Comparison of ENCODE assay signal across 30 cellular contexts in the genomic region with DNA sequence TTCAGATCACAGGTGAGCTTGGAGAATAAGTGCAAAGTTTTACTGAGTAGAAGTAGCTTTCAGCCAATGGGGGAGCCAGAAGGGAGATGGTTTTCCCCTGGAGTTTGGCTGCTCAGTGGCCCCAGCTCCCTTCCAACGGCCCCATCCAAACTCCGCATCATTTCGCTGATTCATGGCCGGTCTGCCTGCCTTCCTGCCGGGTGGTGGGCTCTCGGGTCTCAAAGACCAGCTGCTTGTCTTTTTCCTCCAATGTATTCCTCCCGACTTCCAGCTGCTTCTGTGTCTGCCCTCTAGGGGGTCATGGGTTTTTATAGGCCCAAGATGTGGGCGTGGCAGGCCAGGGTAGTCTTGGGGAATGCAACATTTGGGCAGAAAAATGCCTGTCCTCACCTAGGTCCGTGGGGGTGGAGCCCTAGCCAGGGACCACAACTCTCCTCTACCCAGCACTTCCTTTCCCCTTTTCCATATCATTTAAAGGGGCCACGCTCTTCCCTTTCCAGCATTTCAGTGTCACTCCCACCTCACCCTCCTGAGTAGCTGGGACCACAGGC.
"Had no signal": no experiment of that assay in that cellular context is flagged by ENCODE, and none has a peak within 500 bp of the region (broad histone marks: within the 10 kb centered on the region; RNA-seq: fewer than 3 reads in every experiment).

No MANE protein-coding gene starts in this region.

- H3K4me1 Mint-ChIP-seq: activated CD4-positive, alpha-beta memory T cell treated with anti-CD3 and anti-CD28 coated beads, Interleukin-2, amount 10 ng/mL, durations not matched to agents 7 days and 5 days; activated CD4-positive, alpha-beta T cell treated with anti-CD3 and anti-CD28 coated beads for 36 hours; activated CD4-positive, alpha-beta T cell treated with anti-CD3 and anti-CD28 coated beads, Interleukin-2, amount 10 ng/mL, durations not matched to agents 7 days and 5 days; activated naive CD4-positive, alpha-beta T cell treated with anti-CD3 and anti-CD28 coated beads, Interleukin-2, amount 10 ng/mL, durations not matched to agents 7 days and 5 days; activated naive CD8-positive, alpha-beta T cell treated with anti-CD3 and anti-CD28 coated beads, Interleukin-2, amount 10 ng/mL, durations not matched to agents 7 days and 5 days; brain; central memory CD8-positive, alpha-beta T cell; endodermal cell had no signal

- H3K4me3 ChIP-seq: ascending aorta, breast epithelium, cardiac muscle cell, coronary artery, dorsolateral prefrontal cortex, gastrocnemius medialis, heart right ventricle had no signal

- H3K4me1 ChIP-seq: ascending aorta, breast epithelium, foreskin keratinocyte, gastrocnemius medialis, heart right ventricle had no signal

- H3K36me3 Mint-ChIP-seq: activated naive CD4-positive, alpha-beta T cell treated with anti-CD3 and anti-CD28 coated beads, Interleukin-2, amount 10 ng/mL, durations not matched to agents 7 days and 5 days; activated naive CD4-positive, alpha-beta T cell treated with anti-CD3 and anti-CD28 coated beads, Interleukin-2, amount 50 U/mL, for 72 hours; activated naive CD8-positive, alpha-beta T cell treated with anti-CD3 and anti-CD28 coated beads, Interleukin-2, amount 10 ng/mL, durations not matched to agents 7 days and 5 days had no signal

- H3K27ac Mint-ChIP-seq: activated CD4-positive, alpha-beta memory T cell treated with anti-CD3 and anti-CD28 coated beads, Interleukin-2, amount 10 ng/mL, durations not matched to agents 7 days and 5 days; activated CD4-positive, alpha-beta T cell treated with anti-CD3 and anti-CD28 coated beads for 36 hours; activated CD4-positive, alpha-beta T cell treated with anti-CD3 and anti-CD28 coated beads, Interleukin-2, amount 10 ng/mL, durations not matched to agents 7 days and 5 days; activated naive CD4-positive, alpha-beta T cell treated with anti-CD3 and anti-CD28 coated beads, Interleukin-2, amount 10 ng/mL, durations not matched to agents 7 days and 5 days; activated naive CD8-positive, alpha-beta T cell treated with anti-CD3 and anti-CD28 coated beads, Interleukin-2, amount 10 ng/mL, durations not matched to agents 7 days and 5 days; activated T-helper 1 cell treated with anti-CD3 and anti-CD28 coated beads, Interleukin-12 subunit alpha, Interleukin-12 subunit beta, Interleukin-2, Interleukin-4 antibody, amounts not matched to agents 30 ng/mL and 10 ng/mL and 1 ng/mL, durations not matched to agents 14 hours and 24 hours and 36 hours; activated T-helper 2 cell treated with anti-CD3 and anti-CD28 coated beads, Interferon-gamma antibody, Interleukin-2, Interleukin-4, amounts not matched to agents 10 μg/mL and 5 μg/mL and 100 μg/mL, durations not matched to agents 14 hours and 24 hours and 36 hours; brain; dendritic cell treated with granulocyte-macrophage colony-stimulating factor and Interleukin-4, amounts not matched to agents 40 ng/mL and 50 ng/mL, for 4 days; endodermal cell had no signal

- H3K36me3 ChIP-seq: ascending aorta, breast epithelium, cardiac muscle cell, gastrocnemius medialis, heart right ventricle had no signal

- DNase-seq: activated CD4-positive, alpha-beta memory T cell treated with anti-CD3 and anti-CD28 coated beads, Interleukin-2, amount 10 ng/mL, durations not matched to agents 7 days and 5 days; activated CD4-positive, alpha-beta T cell treated with anti-CD3 and anti-CD28 coated beads for 36 hours; activated CD4-positive, alpha-beta T cell treated with anti-CD3 and anti-CD28 coated beads, Interleukin-2, amount 10 ng/mL, durations not matched to agents 7 days and 5 days; activated CD4-positive, alpha-beta T cell treated with anti-CD3 and anti-CD28 coated beads, Interleukin-2, amount 50 U/mL, for 4 hours; activated CD4-positive, CD25-positive, alpha-beta regulatory T cell; activated CD4-positive, CD25-positive, alpha-beta regulatory T cell treated with anti-CD3 and anti-CD28 coated beads, Interleukin-2, amount 50 U/mL, for 72 hours; activated effector memory CD4-positive, alpha-beta T cell treated with anti-CD3 and anti-CD28 coated beads, Interleukin-2, amount 50 U/mL, for 16 hours; activated naive CD4-positive, alpha-beta T cell; activated naive CD4-positive, alpha-beta T cell treated with anti-CD3 and anti-CD28 coated beads, Interleukin-2, amount 10 ng/mL, durations not matched to agents 7 days and 5 days; activated naive CD8-positive, alpha-beta T cell treated with anti-CD3 and anti-CD28 coated beads, Interleukin-2, amount 10 ng/mL, durations not matched to agents 7 days and 5 days; activated T-cell treated with anti-CD3 and anti-CD28 coated beads, Interleukin-2, amount 50 U/mL, for 1 hour; activated T-cell treated with anti-CD3 and anti-CD28 coated beads, Interleukin-2, amount 50 U/mL, for 48 hours; dorsolateral prefrontal cortex; effector memory CD4-positive, alpha-beta T cell; endodermal cell; foreskin keratinocyte; gastrocnemius medialis; glutamatergic neuron; heart right ventricle; T-helper 2 cell had no signal

- H3K4me3 Mint-ChIP-seq: activated CD4-positive, alpha-beta memory T cell treated with anti-CD3 and anti-CD28 coated beads, Interleukin-2, amount 10 ng/mL, durations not matched to agents 7 days and 5 days; activated CD4-positive, alpha-beta T cell treated with anti-CD3 and anti-CD28 coated beads for 36 hours; activated CD4-positive, alpha-beta T cell treated with anti-CD3 and anti-CD28 coated beads, Interleukin-2, amount 10 ng/mL, durations not matched to agents 7 days and 5 days; activated naive CD4-positive, alpha-beta T cell treated with anti-CD3 and anti-CD28 coated beads, Interleukin-2, amount 10 ng/mL, durations not matched to agents 7 days and 5 days; activated naive CD8-positive, alpha-beta T cell treated with anti-CD3 and anti-CD28 coated beads, Interleukin-2, amount 10 ng/mL, durations not matched to agents 7 days and 5 days; activated T-helper 1 cell treated with anti-CD3 and anti-CD28 coated beads, Interleukin-12 subunit alpha, Interleukin-12 subunit beta, Interleukin-2, Interleukin-4 antibody, amounts not matched to agents 30 ng/mL and 10 ng/mL and 1 ng/mL, durations not matched to agents 14 hours and 24 hours and 36 hours; brain; central memory CD8-positive, alpha-beta T cell; dendritic cell treated with granulocyte-macrophage colony-stimulating factor and Interleukin-4, amounts not matched to agents 40 ng/mL and 50 ng/mL, for 4 days; endodermal cell had no signal

- H3K9me3 ChIP-seq: ascending aorta, gastrocnemius medialis, heart right ventricle had no signal

- H3K9me3 Mint-ChIP-seq: activated T-helper 1 cell treated with anti-CD3 and anti-CD28 coated beads, Interleukin-12 subunit alpha, Interleukin-12 subunit beta, Interleukin-2, Interleukin-4 antibody, amounts not matched to agents 30 ng/mL and 10 ng/mL and 1 ng/mL, durations not matched to agents 14 hours and 24 hours and 36 hours; activated T-helper 2 cell treated with anti-CD3 and anti-CD28 coated beads, Interferon-gamma antibody, Interleukin-2, Interleukin-4, amounts not matched to agents 10 μg/mL and 5 μg/mL and 100 μg/mL, durations not matched to agents 14 hours and 24 hours and 36 hours; central memory CD8-positive, alpha-beta T cell had no signal

- H3K27me3 Mint-ChIP-seq: activated CD4-positive, alpha-beta memory T cell treated with anti-CD3 and anti-CD28 coated beads, Interleukin-2, amount 10 ng/mL, durations not matched to agents 7 days and 5 days; activated CD4-positive, alpha-beta T cell treated with anti-CD3 and anti-CD28 coated beads for 36 hours; activated CD4-positive, alpha-beta T cell treated with anti-CD3 and anti-CD28 coated beads, Interleukin-2, amount 10 ng/mL, durations not matched to agents 7 days and 5 days; activated naive CD4-positive, alpha-beta T cell treated with anti-CD3 and anti-CD28 coated beads, Interleukin-2, amount 10 ng/mL, durations not matched to agents 7 days and 5 days; dendritic cell treated with granulocyte-macrophage colony-stimulating factor and Interleukin-4, amounts not matched to agents 40 ng/mL and 50 ng/mL, for 4 days had no signal

- H3K27me3 ChIP-seq: ascending aorta, breast epithelium, cardiac muscle cell, dorsolateral prefrontal cortex, foreskin keratinocyte, gastrocnemius medialis, heart right ventricle had no signal

- H3K27ac ChIP-seq: ascending aorta, breast epithelium, cardiac muscle cell, coronary artery, dorsolateral prefrontal cortex, foreskin keratinocyte, gastrocnemius medialis, heart right ventricle had no signal
